Comparison of ENCODE assay signal across 3 cellular contexts in genomic region chr1:28282426-28283407, GRCh38.
TF ChIP-seq lines count a peak whose summit lies in the region.

No MANE protein-coding gene starts in this region.

TF ChIP-seq in IMR-90, 13 proteins besides CTCF, POLR2A, EP300 and RAD21:
- TF ChIP-seq MAFK (IDR thresholded peaks at IDR 0.05; ENCODE audit: low read depth, low read length), result no peak
- no peak for TF ChIP-seq FOS (IDR thresholded peaks at IDR 0.05; ENCODE audit: low read depth, low read length)
- 0 out of 2 replicates have a peak, but pooled peaks have one; percentile 31 for TF ChIP-seq CEBPB (IDR thresholded peaks at IDR 0.05; ENCODE audit: low read depth, low read length)

TF ChIP-seq in liver, 16 proteins besides CTCF, POLR2A, EP300 and RAD21:
- peak; percentile 65 for TF ChIP-seq REST (IDR thresholded peaks at IDR 0.05)
- peak; percentile 32 to 51 for TF ChIP-seq EGR1 (IDR thresholded peaks at IDR 0.05; ENCODE audit: low read depth in 2 of 2)
- peak; percentile 93 to 95 for TF ChIP-seq HNF4A (conservative IDR thresholded peaks at IDR 0.05)
- TF ChIP-seq, protein P1, sequence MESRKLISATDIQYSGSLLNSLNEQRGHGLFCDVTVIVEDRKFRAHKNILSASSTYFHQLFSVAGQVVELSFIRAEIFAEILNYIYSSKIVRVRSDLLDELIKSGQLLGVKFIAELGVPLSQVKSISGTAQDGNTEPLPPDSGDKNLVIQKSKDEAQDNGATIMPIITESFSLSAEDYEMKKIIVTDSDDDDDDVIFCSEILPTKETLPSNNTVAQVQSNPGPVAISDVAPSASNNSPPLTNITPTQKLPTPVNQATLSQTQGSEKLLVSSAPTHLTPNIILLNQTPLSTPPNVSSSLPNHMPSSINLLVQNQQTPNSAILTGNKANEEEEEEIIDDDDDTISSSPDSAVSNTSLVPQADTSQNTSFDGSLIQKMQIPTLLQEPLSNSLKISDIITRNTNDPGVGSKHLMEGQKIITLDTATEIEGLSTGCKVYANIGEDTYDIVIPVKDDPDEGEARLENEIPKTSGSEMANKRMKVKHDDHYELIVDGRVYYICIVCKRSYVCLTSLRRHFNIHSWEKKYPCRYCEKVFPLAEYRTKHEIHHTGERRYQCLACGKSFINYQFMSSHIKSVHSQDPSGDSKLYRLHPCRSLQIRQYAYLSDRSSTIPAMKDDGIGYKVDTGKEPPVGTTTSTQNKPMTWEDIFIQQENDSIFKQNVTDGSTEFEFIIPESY (IDR thresholded peaks at IDR 0.05), result peak; percentile 43
- peak; percentile 68 for TF ChIP-seq HNF4G (IDR thresholded peaks at IDR 0.05)
- TF ChIP-seq YY1 (IDR thresholded peaks at IDR 0.05), result peak; percentile 77
- TF ChIP-seq GABPA (IDR thresholded peaks at IDR 0.05 in 1 of 2, conservative IDR thresholded peaks at IDR 0.05 in 1 of 2), result peak in 1 of 2 donors; percentile 38
- peak; percentile 58 for TF ChIP-seq FOXA1 (IDR thresholded peaks at IDR 0.05)
- TF ChIP-seq NR2F2 (IDR thresholded peaks at IDR 0.05), result peak; percentile 88
- no peak for TF ChIP-seq TAF1 (conservative IDR thresholded peaks at IDR 0.05)
- TF ChIP-seq SP1 (IDR thresholded peaks at IDR 0.05), result peak; percentile 93
- TF ChIP-seq JUND (IDR thresholded peaks at IDR 0.05), result peak; percentile 78 to 89
- TF ChIP-seq, protein P2, sequence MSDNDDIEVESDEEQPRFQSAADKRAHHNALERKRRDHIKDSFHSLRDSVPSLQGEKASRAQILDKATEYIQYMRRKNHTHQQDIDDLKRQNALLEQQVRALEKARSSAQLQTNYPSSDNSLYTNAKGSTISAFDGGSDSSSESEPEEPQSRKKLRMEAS (IDR thresholded peaks at IDR 0.05), result peak; percentile 69
- TF ChIP-seq FOXA2 (IDR thresholded peaks at IDR 0.05), result no peak
- peak; percentile 94 to 97 for TF ChIP-seq RXRA (IDR thresholded peaks at IDR 0.05)
- TF ChIP-seq, protein P3, sequence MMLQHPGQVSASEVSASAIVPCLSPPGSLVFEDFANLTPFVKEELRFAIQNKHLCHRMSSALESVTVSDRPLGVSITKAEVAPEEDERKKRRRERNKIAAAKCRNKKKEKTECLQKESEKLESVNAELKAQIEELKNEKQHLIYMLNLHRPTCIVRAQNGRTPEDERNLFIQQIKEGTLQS (IDR thresholded peaks at IDR 0.05), result peak; percentile 94

TF ChIP-seq in SK-N-SH treated with all-trans-retinoic acid at 6 μM for 48 hours, 23 proteins besides CTCF, POLR2A, EP300 and RAD21:
- TF ChIP-seq GLIS3 (CRISPR knock-in tag; IDR thresholded peaks at IDR 0.05), result no peak
- no peak for TF ChIP-seq RARB (CRISPR knock-in tag; IDR thresholded peaks at IDR 0.05)
- TF ChIP-seq, protein P4, sequence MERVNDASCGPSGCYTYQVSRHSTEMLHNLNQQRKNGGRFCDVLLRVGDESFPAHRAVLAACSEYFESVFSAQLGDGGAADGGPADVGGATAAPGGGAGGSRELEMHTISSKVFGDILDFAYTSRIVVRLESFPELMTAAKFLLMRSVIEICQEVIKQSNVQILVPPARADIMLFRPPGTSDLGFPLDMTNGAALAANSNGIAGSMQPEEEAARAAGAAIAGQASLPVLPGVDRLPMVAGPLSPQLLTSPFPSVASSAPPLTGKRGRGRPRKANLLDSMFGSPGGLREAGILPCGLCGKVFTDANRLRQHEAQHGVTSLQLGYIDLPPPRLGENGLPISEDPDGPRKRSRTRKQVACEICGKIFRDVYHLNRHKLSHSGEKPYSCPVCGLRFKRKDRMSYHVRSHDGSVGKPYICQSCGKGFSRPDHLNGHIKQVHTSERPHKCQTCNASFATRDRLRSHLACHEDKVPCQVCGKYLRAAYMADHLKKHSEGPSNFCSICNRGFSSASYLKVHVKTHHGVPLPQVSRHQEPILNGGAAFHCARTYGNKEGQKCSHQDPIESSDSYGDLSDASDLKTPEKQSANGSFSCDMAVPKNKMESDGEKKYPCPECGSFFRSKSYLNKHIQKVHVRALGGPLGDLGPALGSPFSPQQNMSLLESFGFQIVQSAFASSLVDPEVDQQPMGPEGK (CRISPR knock-in tag; IDR thresholded peaks at IDR 0.05; ENCODE audit: borderline replicate concordance), result no peak
TF ChIP-seq in SK-N-SH treated with all-trans-retinoic acid at 6 μM for 48 hours: peak in this region for 0.
